In genomic region chr4:109798866-109799265, GRCh38 we compare ENCODE assay signal across 2 cellular contexts.
TF ChIP-seq lines count a peak whose summit lies in the region.

No MANE protein-coding gene starts in this region.

TF ChIP-seq in GM23338, 12 proteins besides CTCF, POLR2A, EP300 and RAD21:
- TF ChIP-seq REST (IDR thresholded peaks at IDR 0.05; ENCODE audit: unreplicated experiment) (no peak), POLR2AphosphoS5 (IDR thresholded peaks at IDR 0.05; ENCODE audit: low read depth) (no peak), JUNB (IDR thresholded peaks at IDR 0.05; ENCODE audit: unreplicated experiment) (no peak), STAT1 (IDR thresholded peaks at IDR 0.05; ENCODE audit: unreplicated experiment) (no peak), ETS1 (IDR thresholded peaks at IDR 0.05) (no peak), NANOG (IDR thresholded peaks at IDR 0.05; ENCODE audit: borderline replicate concordance) (no peak), EZH2 (IDR thresholded peaks at IDR 0.05; ENCODE audit: low read depth, unreplicated experiment) (no peak), ZNF462 (CRISPR knock-in tag; IDR thresholded peaks at IDR 0.05) (no peak), ZNF331 (CRISPR knock-in tag; IDR thresholded peaks at IDR 0.05; ENCODE audit: low read depth) (no peak), EZH2phosphoT487 (IDR thresholded peaks at IDR 0.05; ENCODE audit: unreplicated experiment) (no peak), ZNF114 (CRISPR knock-in tag; IDR thresholded peaks at IDR 0.05) (no peak), CREB1 (CRISPR knock-in tag; IDR thresholded peaks at IDR 0.05; ENCODE audit: low read depth) (no peak)

TF ChIP-seq in WTC11, 78 proteins besides CTCF, POLR2A, EP300 and RAD21 (continued from another document):
- TF ChIP-seq E2F1 (CRISPR knock-in tag; IDR thresholded peaks at IDR 0.05), result no peak
- TF ChIP-seq, protein P1, sequence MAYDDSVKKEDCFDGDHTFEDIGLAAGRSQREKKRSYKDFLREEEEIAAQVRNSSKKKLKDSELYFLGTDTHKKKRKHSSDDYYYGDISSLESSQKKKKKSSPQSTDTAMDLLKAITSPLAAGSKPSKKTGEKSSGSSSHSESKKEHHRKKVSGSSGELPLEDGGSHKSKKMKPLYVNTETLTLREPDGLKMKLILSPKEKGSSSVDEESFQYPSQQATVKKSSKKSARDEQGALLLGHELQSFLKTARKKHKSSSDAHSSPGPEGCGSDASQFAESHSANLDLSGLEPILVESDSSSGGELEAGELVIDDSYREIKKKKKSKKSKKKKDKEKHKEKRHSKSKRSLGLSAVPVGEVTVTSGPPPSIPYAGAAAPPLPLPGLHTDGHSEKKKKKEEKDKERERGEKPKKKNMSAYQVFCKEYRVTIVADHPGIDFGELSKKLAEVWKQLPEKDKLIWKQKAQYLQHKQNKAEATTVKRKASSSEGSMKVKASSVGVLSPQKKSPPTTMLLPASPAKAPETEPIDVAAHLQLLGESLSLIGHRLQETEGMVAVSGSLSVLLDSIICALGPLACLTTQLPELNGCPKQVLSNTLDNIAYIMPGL (CRISPR knock-in tag; IDR thresholded peaks at IDR 0.05), result no peak
